ENCODE assay signal across 11 cellular contexts in the genomic region with DNA sequence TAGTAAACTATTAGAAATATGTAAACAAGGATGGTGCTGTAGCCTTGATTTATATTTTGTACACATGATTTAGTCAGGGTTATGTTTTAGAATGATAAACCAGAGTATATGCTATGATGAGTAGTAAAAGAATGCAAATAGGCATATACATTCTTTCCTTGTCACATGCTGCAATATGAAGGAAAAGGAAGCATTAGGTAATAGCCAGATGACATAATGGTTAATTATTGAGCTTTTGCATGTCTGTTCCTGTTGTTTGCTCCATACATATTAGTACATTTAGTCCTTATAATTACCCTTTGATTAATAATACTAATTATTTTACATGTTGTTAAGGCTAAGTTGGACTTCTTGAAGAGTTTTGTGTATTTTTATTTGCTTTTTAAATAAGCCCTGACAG.
A peak's percentile ranks its signal among the peaks of the same experiment; 100 is the strongest.
DNase-seq lines count a peak whose midpoint lies in the region; ATAC-seq and TF ChIP-seq lines count a peak whose summit lies in the region.
"Had no signal": no experiment of that assay in that cellular context is flagged by ENCODE, and none has a peak within 500 bp of the region (broad histone marks: within the 10 kb centered on the region; RNA-seq: fewer than 3 reads in every experiment).

No MANE protein-coding gene starts in this region.

- H3K36me3 Mint-ChIP-seq in mesothelial cell of epicardium, result peaks cover 20% of the 10 kb centered on the region

- H3K9me3 Mint-ChIP-seq in mesothelial cell of epicardium, result peaks cover 20% of the 10 kb centered on the region
- H3K9me3 Mint-ChIP-seq: T-helper 1 cell treated with Interleukin-12 subunit alpha and Interleukin-12 subunit beta and Interleukin-4 antibody, amounts not matched to agents 30 μg/mL and 1 μg/mL, for 36 hours had no signal

- peak overlapping the region; percentile 82 for H3K27ac Mint-ChIP-seq in mesothelial cell of epicardium
- H3K27ac Mint-ChIP-seq: T-helper 1 cell treated with Interleukin-12 subunit alpha and Interleukin-12 subunit beta and Interleukin-4 antibody, amounts not matched to agents 30 μg/mL and 1 μg/mL, for 36 hours had no signal

- peaks cover 26% of the 10 kb centered on the region for H3K4me1 Mint-ChIP-seq in mesothelial cell of epicardium

- DNase-seq in DMS 273 treated with DMSO at 0.1 percent for 48 hours (lab: John Stamatoyannopoulos, UW) (peak; percentile 21), NCI-H69 (lab: John Stamatoyannopoulos, UW) (peak; percentile 68), cardiac fibroblast (ENCODE audit: low read depth in 2 of 2) (peak; percentile 46 to 76), mesothelial cell of epicardium (ENCODE audit: low spot score in 2 of 2, unreplicated experiment in 2 of 2) (no peak), NCI-H526 (lab: John Stamatoyannopoulos, UW) (no peak), D341Med (ENCODE audit: low spot score) (no peak), activated gamma-delta T cell treated with Interleukin-2 at 50 U/mL for 16 hours (no peak)
- DNase-seq: stomach had no signal

- H3K4me3 Mint-ChIP-seq in mesothelial cell of epicardium, result no peak overlapping the region
- H3K4me3 Mint-ChIP-seq: T-helper 1 cell treated with Interleukin-12 subunit alpha and Interleukin-12 subunit beta and Interleukin-4 antibody, amounts not matched to agents 30 μg/mL and 1 μg/mL, for 36 hours had no signal

- ATAC-seq in HG03378 (IDR thresholded peaks at IDR 0.05; ENCODE audit: unreplicated experiment), result no peak

- H3K4me3 ChIP-seq in cardiac fibroblast (replicated peaks in 1 of 2; ENCODE audit: low read depth in 2 of 2, low read length in 2 of 2), result no peak overlapping the region
- H3K4me3 ChIP-seq: cardiac muscle cell, stomach had no signal

- no peaks in the 10 kb centered on the region for H3K27me3 Mint-ChIP-seq in mesothelial cell of epicardium (ENCODE audit: low read depth)

- TF ChIP-seq CTCF in cardiac fibroblast (IDR thresholded peaks at IDR 0.05; ENCODE audit: low read depth, low read length) (no peak), mesothelial cell of epicardium (IDR thresholded peaks at IDR 0.05; ENCODE audit: unreplicated experiment) (no peak)

Comparison
In these comparisons a context has a peak if more than half of its experiments do, and no peak if none do; other contexts are left out.
1. DNase-seq: peak in DMS 273 treated with DMSO at 0.1 percent for 48 hours (single experiment), NCI-H69 (single experiment) and cardiac fibroblast (2 of 2); none in mesothelial cell of epicardium (0 of 2), NCI-H526 (0 of 2), D341Med (single experiment) and activated gamma-delta T cell treated with Interleukin-2 at 50 U/mL for 16 hours (single experiment).